Comparison of ENCODE assay signal across 1 cellular context in genomic region chr19:14437578-14438140, GRCh38.
TF ChIP-seq lines count a peak whose summit lies in the region.

No MANE protein-coding gene starts in this region.

TF ChIP-seq in GM12891, 5 proteins besides CTCF, POLR2A, EP300 and RAD21:
- TF ChIP-seq PAX5 (IDR thresholded peaks at IDR 0.05; ENCODE audit: insufficient read depth, low read length, severe bottlenecking) (no peak), SPI1 (IDR thresholded peaks at IDR 0.05; ENCODE audit: low read depth, low read length) (no peak), TAF1 (IDR thresholded peaks at IDR 0.05; ENCODE audit: low read depth, low read length) (no peak), POU2F2 (IDR thresholded peaks at IDR 0.05; ENCODE audit: low read depth, low read length) (no peak), POLR2AphosphoS5 (IDR thresholded peaks at IDR 0.05; ENCODE audit: low read depth, low read length) (no peak)
